ENCODE assay signal across 21 cellular contexts in genomic region chr3:81741214-81741613, GRCh38. TPM values are rescaled to one million over a fixed set of nuclear protein-coding genes. Genes with fewer than 3 reads are reported as not detected.
DNase-seq lines count a peak whose midpoint lies in the region; ATAC-seq, FAIRE-seq and TF ChIP-seq lines count a peak whose summit lies in the region.
"Had no signal": no experiment of that assay in that cellular context is flagged by ENCODE, and none has a peak within 500 bp of the region (broad histone marks: within the 10 kb centered on the region; RNA-seq: fewer than 3 reads in every experiment).

No MANE protein-coding gene starts in this region.

- ATAC-seq in stimulated activated memory B cell treated with anti-CD40 and anti-IgM and Interleukin-4, amounts not matched to agents 10 μg/mL and 1 μg/mL and 100 μg/mL, for 72 hours: no peak
- no peak for ATAC-seq in activated T-helper 17 cell treated with anti-CD3 and anti-CD28 coated beads, Interleukin-2, amount 50 U/mL, for 72 hours (replicated peaks)
- ATAC-seq: left colon had no signal

- H3K27ac ChIP-seq in SU-DHL-6 (ENCODE audit: low read depth, low read length) (no peak overlapping the region), subcutaneous abdominal adipose tissue (ENCODE audit: low read depth, low read length) (peak overlapping the region; percentile 71)
- H3K27ac ChIP-seq in CD8-positive, alpha-beta memory T cell (ENCODE audit: low read depth, low read length): no peak overlapping the region
- H3K27ac ChIP-seq: colonic mucosa had no signal

- H3K36me3 ChIP-seq in SU-DHL-6 (ENCODE audit: low read length) (no peaks in the 10 kb centered on the region), subcutaneous abdominal adipose tissue (ENCODE audit: control insufficient read depth in 5 of 5, insufficient read depth in 5 of 5, low read length in 5 of 5) (peaks cover 0 to 10% (median 0%) of the 10 kb centered on the region in 5 donors)
- no peaks in the 10 kb centered on the region for H3K36me3 ChIP-seq in CD8-positive, alpha-beta memory T cell (ENCODE audit: insufficient read depth, low read length)
- H3K36me3 ChIP-seq: colonic mucosa had no signal

- no peaks in the 10 kb centered on the region for H3K27me3 Mint-ChIP-seq in stimulated activated memory B cell treated with anti-CD40 and anti-IgM and Interleukin-4, amounts not matched to agents 10 μg/mL and 1 μg/mL and 100 μg/mL, for 72 hours
- H3K27me3 Mint-ChIP-seq in activated T-helper 17 cell treated with anti-CD3 and anti-CD28 coated beads, Interleukin-2, amount 50 U/mL, for 72 hours: no peaks in the 10 kb centered on the region
- no peaks in the 10 kb centered on the region for H3K27me3 Mint-ChIP-seq in CD8-positive, alpha-beta memory T cell

- H3K79me2 ChIP-seq in SU-DHL-6 (ENCODE audit: insufficient read depth, low read length): no peaks in the 10 kb centered on the region

- no peaks in the 10 kb centered on the region for H3K9me2 ChIP-seq in SU-DHL-6 (replicated peaks; ENCODE audit: insufficient read depth, low read length)

- no peak for DNase-seq in GM18507 (ENCODE audit: extremely low spot score, insufficient read length, low read depth)
- peak; percentile 25 for DNase-seq in fibroblast of pulmonary artery (ENCODE audit: low read depth)
- DNase-seq in CD8-positive, alpha-beta memory T cell: no peak
- DNase-seq: activated CD4-positive, alpha-beta T cell treated with anti-CD3 and anti-CD28 coated beads, Interleukin-2, amount 50 U/mL, for 1 hour; activated gamma-delta T cell treated with Interleukin-2 at 50 U/mL for 16 hours; amniotic stem cell; Calu3; colonic mucosa; H9; left colon; NCI-H1436; NCI-H748 treated with DMSO at 0.1 percent for 48 hours; SHP77; testis had no signal

- no peaks in the 10 kb centered on the region for H3K27me3 ChIP-seq in SU-DHL-6 (ENCODE audit: low read length)
- no peaks in the 10 kb centered on the region for H3K27me3 ChIP-seq in subcutaneous abdominal adipose tissue (ENCODE audit: control insufficient read depth in 5 of 5, insufficient read depth in 4 of 5, low read length in 5 of 5)
- H3K27me3 ChIP-seq in CD8-positive, alpha-beta memory T cell (ENCODE audit: insufficient read depth, low read length, poor library complexity, severe bottlenecking): no peaks in the 10 kb centered on the region
- H3K27me3 ChIP-seq: colonic mucosa, testis had no signal

- 0 out of 2 replicates have a peak, but pooled peaks cover 2% of the 10 kb centered on the region for H3F3A ChIP-seq in SU-DHL-6 (ENCODE audit: insufficient read depth)

- no peaks in the 10 kb centered on the region for H4K20me1 ChIP-seq in SU-DHL-6 (ENCODE audit: low read depth, low read length)

- H3K36me3 Mint-ChIP-seq in stimulated activated memory B cell treated with anti-CD40 and anti-IgM and Interleukin-4, amounts not matched to agents 10 μg/mL and 1 μg/mL and 100 μg/mL, for 72 hours: peaks cover 10% of the 10 kb centered on the region
- peaks cover 71% of the 10 kb centered on the region for H3K36me3 Mint-ChIP-seq in activated T-helper 17 cell treated with anti-CD3 and anti-CD28 coated beads, Interleukin-2, amount 50 U/mL, for 72 hours (ENCODE audit: low read depth)
- H3K36me3 Mint-ChIP-seq in CD8-positive, alpha-beta memory T cell: peaks cover 0 to 11% (median 3%) of the 10 kb centered on the region in 3 donors
- H3K36me3 Mint-ChIP-seq: mesothelial cell of epicardium had no signal

- H3K9me3 ChIP-seq in SU-DHL-6 (ENCODE audit: insufficient read depth, low read length) (no peaks in the 10 kb centered on the region), subcutaneous abdominal adipose tissue (ENCODE audit: control insufficient read depth in 5 of 5, low read length in 5 of 5) (no peaks in the 10 kb centered on the region)
- no peaks in the 10 kb centered on the region for H3K9me3 ChIP-seq in CD8-positive, alpha-beta memory T cell (ENCODE audit: low read length)
- H3K9me3 ChIP-seq: colonic mucosa, testis had no signal

- H3K4me1 ChIP-seq in subcutaneous abdominal adipose tissue (ENCODE audit: control insufficient read depth in 5 of 5, insufficient read depth in 5 of 5, low read length in 5 of 5): peaks cover 5 to 42% (median 37%) of the 10 kb centered on the region in 5 donors
- no peaks in the 10 kb centered on the region for H3K4me1 ChIP-seq in CD8-positive, alpha-beta memory T cell (ENCODE audit: insufficient read depth, low read length)
- H3K4me1 ChIP-seq: colonic mucosa had no signal

- no peak overlapping the region for H3K27ac Mint-ChIP-seq in stimulated activated memory B cell treated with anti-CD40 and anti-IgM and Interleukin-4, amounts not matched to agents 10 μg/mL and 1 μg/mL and 100 μg/mL, for 72 hours
- H3K27ac Mint-ChIP-seq in activated T-helper 17 cell treated with anti-CD3 and anti-CD28 coated beads, Interleukin-2, amount 50 U/mL, for 72 hours: no peak overlapping the region
- H3K27ac Mint-ChIP-seq in CD8-positive, alpha-beta memory T cell: no peak overlapping the region
- H3K27ac Mint-ChIP-seq: H9; T-helper 1 cell treated with Interleukin-12 subunit alpha and Interleukin-12 subunit beta and Interleukin-4 antibody, amounts not matched to agents 30 μg/mL and 1 μg/mL, for 36 hours had no signal

- H3K9me3 Mint-ChIP-seq in stimulated activated memory B cell treated with anti-CD40 and anti-IgM and Interleukin-4, amounts not matched to agents 10 μg/mL and 1 μg/mL and 100 μg/mL, for 72 hours: no peaks in the 10 kb centered on the region
- H3K9me3 Mint-ChIP-seq in activated T-helper 17 cell treated with anti-CD3 and anti-CD28 coated beads, Interleukin-2, amount 50 U/mL, for 72 hours: no peaks in the 10 kb centered on the region
- peaks cover 0 to 2% (median 0%) of the 10 kb centered on the region in 5 donors for H3K9me3 Mint-ChIP-seq in CD8-positive, alpha-beta memory T cell
- H3K9me3 Mint-ChIP-seq: neural crest cell; T-helper 1 cell treated with Interleukin-12 subunit alpha and Interleukin-12 subunit beta and Interleukin-4 antibody, amounts not matched to agents 30 μg/mL and 1 μg/mL, for 36 hours had no signal

- H3K4me3 ChIP-seq in SU-DHL-6 (ENCODE audit: insufficient read depth, low read length, poor library complexity, severe bottlenecking): no peak overlapping the region
- no peak overlapping the region for H3K4me3 ChIP-seq in fibroblast of pulmonary artery (replicated peaks; ENCODE audit: low read depth, low read length)
- no peak overlapping the region for H3K4me3 ChIP-seq in subcutaneous abdominal adipose tissue (ENCODE audit: low read depth in 1 of 5, low read length in 5 of 5)
- H3K4me3 ChIP-seq in CD8-positive, alpha-beta memory T cell (ENCODE audit: low read length): no peak overlapping the region
- H3K4me3 ChIP-seq: colonic mucosa, testis had no signal

- POLR2A ChIA-PET in CD8-positive, alpha-beta memory T cell (lab: Charles Lee): no interaction called here

- peak; percentile 21 for FAIRE-seq in GM18507 (lab: Jason Lieb, UNC)

- H3K9ac ChIP-seq in SU-DHL-6 (ENCODE audit: low read length) (no peak overlapping the region), subcutaneous abdominal adipose tissue (ENCODE audit: low read length in 5 of 5) (peak overlapping the region in 1 of 5 donors; percentile 29)

- H3K4me1 Mint-ChIP-seq in stimulated activated memory B cell treated with anti-CD40 and anti-IgM and Interleukin-4, amounts not matched to agents 10 μg/mL and 1 μg/mL and 100 μg/mL, for 72 hours: peaks cover 34% of the 10 kb centered on the region
- peaks cover 17% of the 10 kb centered on the region for H3K4me1 Mint-ChIP-seq in activated T-helper 17 cell treated with anti-CD3 and anti-CD28 coated beads, Interleukin-2, amount 50 U/mL, for 72 hours
- H3K4me1 Mint-ChIP-seq in CD8-positive, alpha-beta memory T cell: no peaks in the 10 kb centered on the region

- H2AFZ ChIP-seq in SU-DHL-6 (ENCODE audit: low read depth, low read length, severe bottlenecking): no peak overlapping the region

- H3K4me3 Mint-ChIP-seq in stimulated activated memory B cell treated with anti-CD40 and anti-IgM and Interleukin-4, amounts not matched to agents 10 μg/mL and 1 μg/mL and 100 μg/mL, for 72 hours: no peak overlapping the region
- H3K4me3 Mint-ChIP-seq in activated T-helper 17 cell treated with anti-CD3 and anti-CD28 coated beads, Interleukin-2, amount 50 U/mL, for 72 hours: no peak overlapping the region
- H3K4me3 Mint-ChIP-seq in CD8-positive, alpha-beta memory T cell: no peak overlapping the region
- H3K4me3 Mint-ChIP-seq: H9; mesothelial cell of epicardium; neural crest cell; T-helper 1 cell treated with Interleukin-12 subunit alpha and Interleukin-12 subunit beta and Interleukin-4 antibody, amounts not matched to agents 30 μg/mL and 1 μg/mL, for 36 hours had no signal

- CTCF ChIA-PET in CD8-positive, alpha-beta memory T cell (lab: Charles Lee): no interaction called here

- no peak for TF ChIP-seq CTCF in SU-DHL-6 (IDR thresholded peaks at IDR 0.05; ENCODE audit: insufficient read depth, low read length, poor library complexity, severe bottlenecking)
- no peak for TF ChIP-seq CTCF in fibroblast of pulmonary artery (IDR thresholded peaks at IDR 0.05; ENCODE audit: low read length, missing control alignments)

- H3K4me2 ChIP-seq in SU-DHL-6 (ENCODE audit: low read depth, low read length, poor library complexity, severe bottlenecking): peak overlapping the region; percentile 38

RNA-seq across cellular contexts. Expression of gene GBE1, which starts 20.2 kb away (rescaled TPM):
- 100 to 1,000 TPM in 1 of 2 donors, 10 to 100 TPM in 1; 64.4 to 251 TPM for total RNA-seq in activated T-helper 17 cell treated with anti-CD3 and anti-CD28 coated beads, Interleukin-2, amount 50 U/mL, for 72 hours
- 10 to 100 TPM; 22.5 to 22.9 TPM for total RNA-seq in CD8-positive, alpha-beta memory T cell
- polyA plus RNA-seq in CD8-positive, alpha-beta memory T cell: 12.6 TPM
